Comparison of ENCODE assay signal across 30 cellular contexts in the genomic region with DNA sequence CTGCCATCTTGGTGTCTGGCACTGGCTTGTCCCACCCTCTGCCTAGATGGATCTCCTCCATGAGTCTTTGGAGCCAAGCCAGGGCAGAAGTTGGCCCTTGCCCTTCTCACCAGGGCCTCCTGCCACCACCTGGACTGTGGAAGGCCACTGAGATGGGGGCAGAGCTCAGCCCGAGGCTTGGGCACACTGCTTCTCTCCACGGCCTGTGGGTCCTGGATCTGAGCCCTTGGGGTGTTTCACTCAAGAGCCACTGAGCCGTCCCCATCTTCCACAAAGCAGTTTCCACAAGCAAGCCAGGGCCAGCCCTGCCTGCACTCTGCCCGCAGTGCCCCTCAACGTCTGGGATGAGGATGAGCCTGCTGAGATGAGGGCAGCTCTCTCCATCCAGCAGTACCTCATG. TPM values are rescaled to one million over a fixed set of nuclear protein-coding genes. Genes with fewer than 3 reads are reported as not detected.
DNase-seq lines count a peak whose midpoint lies in the region; ATAC-seq and TF ChIP-seq lines count a peak whose summit lies in the region.
"Had no signal": no experiment of that assay in that cellular context is flagged by ENCODE, and none has a peak within 500 bp of the region (broad histone marks: within the 10 kb centered on the region; RNA-seq: fewer than 3 reads in every experiment).

No MANE protein-coding gene starts in this region.

- DNase-seq in activated CD4-positive, alpha-beta T cell treated with anti-CD3 and anti-CD28 coated beads, Interleukin-2, amount 10 ng/mL, durations not matched to agents 7 days and 5 days, result peak; percentile 3
- no peak for DNase-seq in activated CD4-positive, alpha-beta T cell treated with anti-CD3 and anti-CD28 coated beads, Interleukin-2, amount 50 U/mL, for 1 hour
- DNase-seq in heart right ventricle (no peak), osteocyte (ENCODE audit: extremely low spot score, unreplicated experiment) (no peak), tibial artery (no peak), NCI-H1048 (lab: John Stamatoyannopoulos, UW) (no peak), NCI-H526 treated with DMSO at 0.1 percent for 48 hours (lab: John Stamatoyannopoulos, UW) (no peak)
- DNase-seq: activated B cell treated with CpG ODN at 0.5 μM for 24 hours; activated CD4-positive, alpha-beta memory T cell treated with anti-CD3 and anti-CD28 coated beads, Interleukin-2, amount 10 ng/mL, durations not matched to agents 7 days and 5 days; CD4-positive, alpha-beta memory T cell; DMS 273 treated with DMSO at 0.1 percent for 48 hours; effector memory CD4-positive, alpha-beta T cell; GDM1; kidney glomerular epithelial cell; NCI-H1694 treated with DMSO at 0.1 percent for 48 hours; NCI-H2171 treated with DMSO at 0.1 percent for 48 hours; RPMI8226; stimulated activated CD4-positive, alpha-beta T cell treated with anti-CD3 and anti-CD28 coated beads, Interleukin-2, amount 100 ng/mL, for 24 hours; T1000; trophoblast cell had no signal

- H3K9me3 ChIP-seq in heart right ventricle, result no peaks in the 10 kb centered on the region
- no peaks in the 10 kb centered on the region for H3K9me3 ChIP-seq in tibial artery

- peaks cover 22% of the 10 kb centered on the region for H3K27me3 Mint-ChIP-seq in activated CD4-positive, alpha-beta T cell treated with anti-CD3 and anti-CD28 coated beads, Interleukin-2, amount 10 ng/mL, durations not matched to agents 7 days and 5 days
- no peaks in the 10 kb centered on the region for H3K27me3 Mint-ChIP-seq in osteocyte (ENCODE audit: unreplicated experiment)
- H3K27me3 Mint-ChIP-seq: CD4-positive, alpha-beta memory T cell had no signal

- H3K27ac Mint-ChIP-seq in activated CD4-positive, alpha-beta T cell treated with anti-CD3 and anti-CD28 coated beads, Interleukin-2, amount 10 ng/mL, durations not matched to agents 7 days and 5 days, result no peak overlapping the region
- H3K27ac Mint-ChIP-seq in osteocyte (ENCODE audit: unreplicated experiment), result peak overlapping the region; percentile 76
- H3K27ac Mint-ChIP-seq: activated B cell treated with CpG ODN at 0.5 μM for 24 hours; activated CD4-positive, alpha-beta memory T cell treated with anti-CD3 and anti-CD28 coated beads, Interleukin-2, amount 10 ng/mL, durations not matched to agents 7 days and 5 days; CD4-positive, alpha-beta memory T cell; mesothelial cell of epicardium; nephron; stimulated activated memory B cell treated with anti-CD40 and anti-IgM and Interleukin-4, amounts not matched to agents 10 μg/mL and 1 μg/mL and 100 μg/mL, for 72 hours had no signal

- 90 to 91% methylated on average over 5 of the region's 5 CpGs for WGBS in heart right ventricle, 2 donors

- ATAC-seq in heart right ventricle (no peak), HG03025 (IDR thresholded peaks at IDR 0.05; ENCODE audit: low FRiP score, unreplicated experiment) (no peak)
- ATAC-seq: HCT116; stimulated activated memory B cell treated with anti-CD40 and anti-IgM and Interleukin-4, amounts not matched to agents 10 μg/mL and 1 μg/mL and 100 μg/mL, for 72 hours had no signal

- H3K36me3 Mint-ChIP-seq in activated CD4-positive, alpha-beta T cell treated with anti-CD3 and anti-CD28 coated beads, Interleukin-2, amount 10 ng/mL, durations not matched to agents 7 days and 5 days (ENCODE audit: low read depth), result no peaks in the 10 kb centered on the region
- peaks cover 5% of the 10 kb centered on the region for H3K36me3 Mint-ChIP-seq in osteocyte (ENCODE audit: unreplicated experiment)
- H3K36me3 Mint-ChIP-seq: CD4-positive, alpha-beta memory T cell; stimulated activated memory B cell treated with anti-CD40 and anti-IgM and Interleukin-4, amounts not matched to agents 10 μg/mL and 1 μg/mL and 100 μg/mL, for 72 hours had no signal

- H3K27me3 ChIP-seq in heart right ventricle, result peaks cover 0 to 9% (median 0%) of the 10 kb centered on the region in 7 donors
- H3K27me3 ChIP-seq in tibial artery, result no peaks in the 10 kb centered on the region
- H3K27me3 ChIP-seq: cardiac muscle cell had no signal

- H3K27ac ChIP-seq in heart right ventricle, result peak overlapping the region in 8 of 10 donors; percentile 2 to 97 (median 90)
- H3K27ac ChIP-seq in tibial artery, result peak overlapping the region; percentile 85 to 89
- H3K27ac ChIP-seq: 22Rv1, cardiac muscle cell, KMS-11 had no signal

- peaks cover 18% of the 10 kb centered on the region for H3K4me1 Mint-ChIP-seq in activated CD4-positive, alpha-beta T cell treated with anti-CD3 and anti-CD28 coated beads, Interleukin-2, amount 10 ng/mL, durations not matched to agents 7 days and 5 days
- H3K4me1 Mint-ChIP-seq in osteocyte (ENCODE audit: unreplicated experiment), result peaks cover 61% of the 10 kb centered on the region

- intact Hi-C loops in heart right ventricle (cut with DNase I), result loop anchor here in 7 of 10 donors (10.0 kb wide), 2 partner anchors 145 to 235 kb away; partner anchors contain the start of gene TTYH2 (in 7 of the 7)
- intact Hi-C loops in tibial artery (cut with DNase I; ENCODE audit: low total_unique reads), result loop anchor here (5.0 kb wide), 1 partner anchor 237 kb away; the partner anchor contains the start of gene TTYH2

- POLR2A ChIA-PET in activated CD4-positive, alpha-beta T cell treated with anti-CD3 and anti-CD28 coated beads, Interleukin-2, amount 10 ng/mL, durations not matched to agents 7 days and 5 days (lab: Charles Lee), result no interaction called here

- no peaks in the 10 kb centered on the region for H3K9me3 Mint-ChIP-seq in activated CD4-positive, alpha-beta T cell treated with anti-CD3 and anti-CD28 coated beads, Interleukin-2, amount 10 ng/mL, durations not matched to agents 7 days and 5 days
- H3K9me3 Mint-ChIP-seq in osteocyte (ENCODE audit: unreplicated experiment), result no peaks in the 10 kb centered on the region
- H3K9me3 Mint-ChIP-seq: activated B cell treated with CpG ODN at 0.5 μM for 24 hours; activated CD4-positive, alpha-beta memory T cell treated with anti-CD3 and anti-CD28 coated beads, Interleukin-2, amount 10 ng/mL, durations not matched to agents 7 days and 5 days; CD4-positive, alpha-beta memory T cell; mesothelial cell of epicardium; nephron; stimulated activated memory B cell treated with anti-CD40 and anti-IgM and Interleukin-4, amounts not matched to agents 10 μg/mL and 1 μg/mL and 100 μg/mL, for 72 hours had no signal

- H3K4me3 ChIP-seq in heart right ventricle, result no peak overlapping the region
- H3K4me3 ChIP-seq in tibial artery, result no peak overlapping the region
- H3K4me3 ChIP-seq: cardiac muscle cell, skin epidermis had no signal

- no peak for TF ChIP-seq CTCF in heart right ventricle (IDR thresholded peaks at IDR 0.05)
- TF ChIP-seq CTCF in osteocyte (IDR thresholded peaks at IDR 0.05), result no peak
- no peak for TF ChIP-seq CTCF in tibial artery (IDR thresholded peaks at IDR 0.05)

- no peak overlapping the region for H3K4me3 Mint-ChIP-seq in activated CD4-positive, alpha-beta T cell treated with anti-CD3 and anti-CD28 coated beads, Interleukin-2, amount 10 ng/mL, durations not matched to agents 7 days and 5 days
- H3K4me3 Mint-ChIP-seq in osteocyte (ENCODE audit: unreplicated experiment), result no peak overlapping the region
- H3K4me3 Mint-ChIP-seq: activated B cell treated with CpG ODN at 0.5 μM for 24 hours; activated CD4-positive, alpha-beta memory T cell treated with anti-CD3 and anti-CD28 coated beads, Interleukin-2, amount 10 ng/mL, durations not matched to agents 7 days and 5 days; CD4-positive, alpha-beta memory T cell; mesothelial cell of epicardium; nephron; stimulated activated memory B cell treated with anti-CD40 and anti-IgM and Interleukin-4, amounts not matched to agents 10 μg/mL and 1 μg/mL and 100 μg/mL, for 72 hours had no signal

- H3K4me1 ChIP-seq in heart right ventricle (peaks cover 26 to 91% (median 55%) of the 10 kb centered on the region in 9 donors), tibial artery (peaks cover 0 to 95% (median 89%) of the 10 kb centered on the region in 4 donors)

- CTCF ChIA-PET in activated CD4-positive, alpha-beta T cell treated with anti-CD3 and anti-CD28 coated beads, Interleukin-2, amount 10 ng/mL, durations not matched to agents 7 days and 5 days (lab: Charles Lee), result interaction anchor here (0.6 kb wide), 2 partner anchors 13 to 19 kb away, joined by 3 read pairs; no protein-coding TSS in a partner anchor

- H3K36me3 ChIP-seq in heart right ventricle (peaks cover 0 to 17% (median 0%) of the 10 kb centered on the region in 9 donors), tibial artery (peaks cover 0 to 24% (median 0%) of the 10 kb centered on the region in 3 donors)

RNA-seq across cellular contexts. Expression of gene CD300A, which starts 16.7 kb away (rescaled TPM):
- 1 to 10 TPM; 6.7 to 6.8 TPM for total RNA-seq in activated CD4-positive, alpha-beta T cell treated with anti-CD3 and anti-CD28 coated beads, Interleukin-2, amount 10 ng/mL, durations not matched to agents 7 days and 5 days
- total RNA-seq in heart right ventricle (10 to 100 TPM in 1 of 10 donors, 1 to 10 TPM in 4, under 1 TPM in 5; 0.38 to 13.1 (median 1.4) TPM), osteocyte (not detected in 2 replicates)
- polyA plus RNA-seq in heart right ventricle, result 1 to 10 TPM in 1 of 2 donors, under 1 TPM in 1; 0.95 to 1.9 TPM
- total RNA-seq: HT1080, mesothelial cell of epicardium had no signal

RNA-seq across cellular contexts. Expression of gene GPRC5C, which starts 17.9 kb away (rescaled TPM):
- not detected for total RNA-seq in activated CD4-positive, alpha-beta T cell treated with anti-CD3 and anti-CD28 coated beads, Interleukin-2, amount 10 ng/mL, durations not matched to agents 7 days and 5 days
- total RNA-seq in heart right ventricle (10 to 100 TPM; 28.0 to 41.0 (median 32.5) TPM), osteocyte (44.4 and 56.4 TPM in 2 replicates)
- 10 to 100 TPM; 29.5 to 38.2 TPM for polyA plus RNA-seq in heart right ventricle
- total RNA-seq: CD4-positive, alpha-beta memory T cell; HT1080 had no signal
- polyA plus RNA-seq: CD4-positive, alpha-beta memory T cell had no signal

Comparison
In these comparisons a context has a peak if more than half of its experiments do, and no peak if none do; other contexts are left out.
1. RNA of gene GPRC5C, which starts 17.9 kb away (total RNA-seq): 44.4 to 56.4 TPM in osteocyte and 28.0 to 41.0 TPM in heart right ventricle; not detected in activated CD4-positive, alpha-beta T cell treated with anti-CD3 and anti-CD28 coated beads, Interleukin-2, amount 10 ng/mL, durations not matched to agents 7 days and 5 days; every median in the first group is over 10 times any median in the second.